Comparison of ENCODE assay signal across 16 cellular contexts in genomic region chr5:139014726-139015125, GRCh38.
DNase-seq lines count a peak whose midpoint lies in the region; ATAC-seq and TF ChIP-seq lines count a peak whose summit lies in the region.
"Had no signal": no experiment of that assay in that cellular context is flagged by ENCODE, and none has a peak within 500 bp of the region (broad histone marks: within the 10 kb centered on the region; RNA-seq: fewer than 3 reads in every experiment).

No MANE protein-coding gene starts in this region.

- DNase-seq in AG08396 (ENCODE audit: low spot score): peak; percentile 76
- DNase-seq in LHCN-M2 (ENCODE audit: low read depth): peak; percentile 77
- DNase-seq in cardiac fibroblast (ENCODE audit: low read depth in 2 of 2): peak; percentile 63 to 91
- DNase-seq in lung (ENCODE audit: low spot score): peak; percentile 35
- DNase-seq in stimulated activated CD4-positive, alpha-beta T cell treated with anti-CD3 and anti-CD28 coated beads, Interleukin-4, amount 100 ng/mL, for 4 hours: no peak
- DNase-seq in testis: no peak
- DNase-seq: activated CD4-positive, CD25-positive, alpha-beta regulatory T cell; activated T-cell treated with anti-CD3 and anti-CD28 coated beads for 4 hours; NCI-H2171; posterior cingulate gyrus; substantia nigra had no signal

- intact Hi-C loops in testis (cut with DNase I; ENCODE audit: low total_unique reads): no loop called here

- H3K27ac ChIP-seq in lung (ENCODE audit: low read depth in 1 of 2, low read length in 1 of 2): no peak overlapping the region
- H3K27ac ChIP-seq in testis: no peak overlapping the region
- H3K27ac ChIP-seq: ascending aorta, BLaER1, KMS-11 had no signal

- no peak overlapping the region for H3K4me3 ChIP-seq in cardiac fibroblast (replicated peaks in 1 of 2; ENCODE audit: low read depth in 2 of 2, low read length in 2 of 2)
- no peak overlapping the region for H3K4me3 ChIP-seq in lung
- H3K4me3 ChIP-seq in testis: no peak overlapping the region
- H3K4me3 ChIP-seq: ascending aorta, BLaER1 had no signal

- peak; percentile 82 for ATAC-seq in lung (ENCODE audit: insufficient read depth, low FRiP score)
- no peak for ATAC-seq in HG02973 (IDR thresholded peaks at IDR 0.05; ENCODE audit: unreplicated experiment)
- ATAC-seq in HG03342 (IDR thresholded peaks at IDR 0.05; ENCODE audit: unreplicated experiment): no peak

- H3K27me3 ChIP-seq in lung (ENCODE audit: control insufficient read depth, insufficient read depth): no peaks in the 10 kb centered on the region
- no peaks in the 10 kb centered on the region for H3K27me3 ChIP-seq in testis
- H3K27me3 ChIP-seq: ascending aorta, BLaER1 had no signal

- WGBS in lung, 2 donors: 70 to 86% methylated on average over 4 of the region's 4 CpGs
- WGBS in testis, 2 donors: 76 to 87% methylated on average over 4 of the region's 4 CpGs

- TF ChIP-seq POLR2A in testis (IDR thresholded peaks at IDR 0.05): no peak

- H3K4me1 ChIP-seq in lung (ENCODE audit: control insufficient read depth in 2 of 2, insufficient read depth in 2 of 2, low read length in 2 of 2) (peaks cover 0 to 1% of the 10 kb centered on the region in 2 donors), testis (no peaks in the 10 kb centered on the region)
- H3K4me1 ChIP-seq: ascending aorta, BLaER1 had no signal

- H3K36me3 ChIP-seq in lung (ENCODE audit: control insufficient read depth in 2 of 2, insufficient read depth in 2 of 2, low read length in 2 of 2) (peaks cover 0 to 9% of the 10 kb centered on the region in 2 donors), testis (ENCODE audit: low read depth, missing control alignments) (no peaks in the 10 kb centered on the region)

- TF ChIP-seq CTCF in cardiac fibroblast (IDR thresholded peaks at IDR 0.05; ENCODE audit: low read depth, low read length) (no peak), lung (IDR thresholded peaks at IDR 0.05; ENCODE audit: control extremely low read depth, extremely low read depth) (no peak), testis (IDR thresholded peaks at IDR 0.05) (no peak)

- H3K9me3 ChIP-seq in lung (ENCODE audit: control insufficient read depth in 2 of 2, insufficient read depth in 1 of 2, low read length in 1 of 2) (no peaks in the 10 kb centered on the region), testis (no peaks in the 10 kb centered on the region)
- H3K9me3 ChIP-seq: ascending aorta, BLaER1 had no signal

Comparison
In these comparisons a context has a peak if more than half of its experiments do, and no peak if none do; other contexts are left out.
1. DNase-seq: peak in AG08396 (single experiment), LHCN-M2 (single experiment), cardiac fibroblast (2 of 2) and lung (single experiment); none in stimulated activated CD4-positive, alpha-beta T cell treated with anti-CD3 and anti-CD28 coated beads, Interleukin-4, amount 100 ng/mL, for 4 hours (0 of 2) and testis (single experiment).